9 cellular contexts compared by ENCODE assay signal in the genomic region with DNA sequence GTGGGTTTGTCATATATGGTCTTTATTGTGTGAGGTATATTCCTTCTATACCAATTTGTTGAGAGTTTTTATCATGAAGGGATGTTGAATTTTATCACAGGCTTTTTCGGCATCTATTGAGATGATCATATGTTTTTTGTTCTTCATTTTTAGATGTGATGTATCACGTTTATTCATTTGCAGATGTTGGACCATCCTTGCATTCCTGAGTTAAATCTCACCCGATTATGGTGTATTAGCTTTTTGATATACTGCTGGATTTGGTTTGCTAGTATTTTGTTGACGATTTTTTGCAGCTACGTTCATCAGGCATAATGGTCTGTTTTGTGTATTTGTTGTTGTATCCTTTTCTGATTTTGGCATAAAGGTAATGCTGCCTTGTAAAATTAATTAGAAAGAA.
"Had no signal": no experiment of that assay in that cellular context is flagged by ENCODE, and none has a peak within 500 bp of the region (broad histone marks: within the 10 kb centered on the region; RNA-seq: fewer than 3 reads in every experiment).

No MANE protein-coding gene starts in this region.

- H3K4me3 Mint-ChIP-seq: H9, HFFc6 had no signal

- H3K27ac ChIP-seq: GM23248, KMS-11 had no signal

- H3K27ac Mint-ChIP-seq: H9, HFFc6 had no signal

- H3K4me3 ChIP-seq: GM23248 had no signal

- H2AFZ ChIP-seq: GM23248 had no signal

- H3K4me2 ChIP-seq: KMS-11 had no signal

- H3K4me1 Mint-ChIP-seq: H9 had no signal

- DNase-seq: GM23248, GOT3, H9, HCEC 1CT, HFFc6, IMR-90, KBM-7 had no signal

- FAIRE-seq: HTR-8/SVneo had no signal

- H3K9ac ChIP-seq: GM23248, KMS-11 had no signal
